9 cellular contexts compared by ENCODE assay signal in genomic region chr10:100374677-100375353, GRCh38. TPM values are rescaled to one million over a fixed set of nuclear protein-coding genes. Genes with fewer than 3 reads are reported as not detected.
DNase-seq lines count a peak whose midpoint lies in the region; ATAC-seq and TF ChIP-seq lines count a peak whose summit lies in the region.
"Not testable (repeated sequence)": the region's sequence is repeated elsewhere in the genome, so short reads cannot be mapped to it uniquely, and the experiment has no call there.
"Had no signal": no experiment of that assay in that cellular context is flagged by ENCODE, and none has a peak within 500 bp of the region (broad histone marks: within the 10 kb centered on the region; RNA-seq: fewer than 3 reads in every experiment).

No MANE protein-coding gene starts in this region.

- not testable (repeated sequence) for H3K9me3 ChIP-seq in BLaER1 treated with 17β-estradiol and CSF1 and Interleukin-3, amounts not matched to agents 10 nM and 100 nM (replicated peaks in 1 of 11); HUES64 (ENCODE audit: insufficient read depth, low read depth, low read length); SK-N-SH; right lobe of liver; transverse colon

- H4K20me1 ChIP-seq in BLaER1 treated with 17β-estradiol and CSF1 and Interleukin-3, amounts not matched to agents 10 nM and 100 nM: peaks cover 0 to 30% (median 24%) of the 10 kb centered on the region in 11 experiments; a peak in 13 of 22 replicates
- H4K20me1 ChIP-seq in SK-N-SH (ENCODE audit: insufficient read depth): not testable (repeated sequence)

- H3K4me1 ChIP-seq in BLaER1 treated with 17β-estradiol and CSF1 and Interleukin-3, amounts not matched to agents 10 nM and 100 nM: peaks cover 60 to 81% (median 71%) of the 10 kb centered on the region in 10 experiments
- H3K4me1 ChIP-seq in HUES64 (ENCODE audit: insufficient read depth, low read length) (peaks cover 20% of the 10 kb centered on the region), SK-N-SH (ENCODE audit: control insufficient read depth in 1 of 2, insufficient read depth in 2 of 2, low read depth in 1 of 2, low read length in 1 of 2) (peaks cover 20 to 27% of the 10 kb centered on the region in 2 experiments), right lobe of liver (peaks cover 0 to 40% (median 20%) of the 10 kb centered on the region in 4 donors), transverse colon (peaks cover 6 to 75% (median 57%) of the 10 kb centered on the region in 4 donors)
- H3K4me1 ChIP-seq in rectal smooth muscle tissue (ENCODE audit: control insufficient read depth, insufficient read depth, low read length): not testable (repeated sequence)

- not testable (repeated sequence) for TF ChIP-seq POLR2A in right lobe of liver (IDR thresholded peaks at IDR 0.05); transverse colon (IDR thresholded peaks at IDR 0.05)

- POLR2A ChIA-PET in SK-N-SH (lab: Yijun Ruan, JAX): interaction anchor here (0.6 to 2.8 kb wide), 8 partner anchors 10 to 270 kb away, joined by 3 to 53 read pairs (median 6); partner anchors contain the start of gene SCD

- in situ Hi-C loops in transverse colon (cut with MboI; ENCODE audit: low pct_ligation_motif_present in 1 of 4, low pct_unique_long_range_greater_than_20kb in 1 of 4, low sequenced_read_pairs in 3 of 4): not testable (repeated sequence)

- H3K9ac ChIP-seq in BLaER1 treated with 17β-estradiol and CSF1 and Interleukin-3, amounts not matched to agents 10 nM and 100 nM: peak overlapping the region; percentile 82 to 96 (median 90); a peak in 21 of 22 replicates
- H3K9ac ChIP-seq in HUES64 (ENCODE audit: low read depth, low read length): peak overlapping the region; percentile 84
- peak overlapping the region; percentile 89 for H3K9ac ChIP-seq in SK-N-SH
- H3K9ac ChIP-seq in rectal smooth muscle tissue (ENCODE audit: low read length): not testable (repeated sequence)

- peaks cover 0 to 28% (median 0%) of the 10 kb centered on the region in 11 experiments; a peak in 7 of 22 replicates for H3K27me3 ChIP-seq in BLaER1 treated with 17β-estradiol and CSF1 and Interleukin-3, amounts not matched to agents 10 nM and 100 nM
- not testable (repeated sequence) for H3K27me3 ChIP-seq in HUES64 (ENCODE audit: insufficient read depth, low read length); SK-N-SH (ENCODE audit: insufficient read depth); right lobe of liver; rectal smooth muscle tissue (ENCODE audit: control insufficient read depth, insufficient read depth, low read length); transverse colon

- DNase-seq in SK-N-SH; caudate nucleus (lab: John Stamatoyannopoulos, UW); foreskin fibroblast; transverse colon: not testable (repeated sequence)
- peak; percentile 56 to 68 (median 67) for DNase-seq in right lobe of liver

- peak overlapping the region; percentile 83 to 100 (median 96) for H3K4me2 ChIP-seq in BLaER1 treated with 17β-estradiol and CSF1 and Interleukin-3, amounts not matched to agents 10 nM and 100 nM
- peak overlapping the region; percentile 87 for H3K4me2 ChIP-seq in SK-N-SH

- WGBS in HUES64: 88% methylated on average over 7 of the region's 7 CpGs
- 52% methylated on average over 7 of the region's 7 CpGs for WGBS in SK-N-SH (ENCODE audit: low lambda C conversion rate)
- 19% methylated on average over 6 of the region's 7 CpGs for WGBS in right lobe of liver (ENCODE audit: insufficient coverage, low coverage, low lambda C conversion rate, missing lambda C conversion rate)
- WGBS in transverse colon (ENCODE audit: low coverage in 1 of 2), 2 donors: 61 to 65% methylated on average over 3 to 7 of the region's 7 CpGs

- not testable (repeated sequence) for TF ChIP-seq EP300 in SK-N-SH (IDR thresholded peaks at IDR 0.05; ENCODE audit: borderline replicate concordance in 1 of 2, low read depth in 1 of 2, low read length in 1 of 2); transverse colon (IDR thresholded peaks at IDR 0.05; ENCODE audit: low read depth)

- H3F3A ChIP-seq in SK-N-SH (replicated peaks; ENCODE audit: insufficient read depth): peaks cover 18% of the 10 kb centered on the region

- H3K4me3 ChIP-seq in BLaER1 treated with 17β-estradiol and CSF1 and Interleukin-3, amounts not matched to agents 10 nM and 100 nM: peak overlapping the region; percentile 54 to 80 (median 70)
- H3K4me3 ChIP-seq in HUES64 (ENCODE audit: low read length) (peak overlapping the region; percentile 59), SK-N-SH (ENCODE audit: low read depth in 2 of 2, low read length in 1 of 2) (peak overlapping the region; percentile 56 to 69), foreskin fibroblast (ENCODE audit: low read depth in 1 of 2, low read length in 2 of 2) (peak overlapping the region; percentile 57 to 60), right lobe of liver (peak overlapping the region; percentile 26 to 61 (median 59)), rectal smooth muscle tissue (ENCODE audit: low read length) (peak overlapping the region; percentile 64), transverse colon (peak overlapping the region in 3 of 4 donors; percentile 51 to 74 (median 53))

- not testable (repeated sequence) for H3K9me2 ChIP-seq in SK-N-SH

- TF ChIP-seq CTCF in SK-N-SH (IDR thresholded peaks at IDR 0.05); foreskin fibroblast (IDR thresholded peaks at IDR 0.05; ENCODE audit: low read depth, low read length); right lobe of liver (IDR thresholded peaks at IDR 0.05); transverse colon (IDR thresholded peaks at IDR 0.05): not testable (repeated sequence)

- CTCF ChIA-PET in SK-N-SH (lab: Yijun Ruan, JAX): interaction anchor here (1.3 to 2.0 kb wide), 2 partner anchors 27 to 144 kb away, joined by 4 to 6 read pairs; partner anchors contain the start of gene SCD

- H3K27ac ChIP-seq in BLaER1 treated with 17β-estradiol and CSF1 and Interleukin-3, amounts not matched to agents 10 nM and 100 nM: peak overlapping the region in 10 of 11 experiments; percentile 82 to 98 (median 95); a peak in 17 of 22 replicates
- peak overlapping the region; percentile 90 for H3K27ac ChIP-seq in HUES64 (ENCODE audit: low read depth, low read length)
- peak overlapping the region; percentile 97 to 99 for H3K27ac ChIP-seq in SK-N-SH (ENCODE audit: low read depth in 2 of 2, low read length in 1 of 2)
- peak overlapping the region; percentile 97 for H3K27ac ChIP-seq in caudate nucleus (ENCODE audit: low read depth, low read length)
- H3K27ac ChIP-seq in right lobe of liver: peak overlapping the region; percentile 95 to 100 (median 100)
- peak overlapping the region; percentile 92 for H3K27ac ChIP-seq in rectal smooth muscle tissue (ENCODE audit: low read depth, low read length)
- peak overlapping the region; percentile 93 to 99 (median 98) for H3K27ac ChIP-seq in transverse colon

- H3K36me3 ChIP-seq in BLaER1 treated with 17β-estradiol and CSF1 and Interleukin-3, amounts not matched to agents 10 nM and 100 nM; HUES64 (ENCODE audit: insufficient read depth, low read length); SK-N-SH (replicated peaks in 1 of 2; ENCODE audit: control insufficient read depth in 1 of 2, insufficient read depth in 2 of 2, low read length in 1 of 2); right lobe of liver; rectal smooth muscle tissue (ENCODE audit: control insufficient read depth, insufficient read depth, low read length); transverse colon: not testable (repeated sequence)

- not testable (repeated sequence) for H3K79me2 ChIP-seq in SK-N-SH (ENCODE audit: insufficient read depth)

- intact Hi-C loops in right lobe of liver (cut with DNase I); transverse colon (cut with DNase I; ENCODE audit: low total_unique reads): not testable (repeated sequence)

- ATAC-seq in right lobe of liver: peak in 3 of 4 donors; percentile 2 to 21 (median 3)

- H2AFZ ChIP-seq in SK-N-SH (ENCODE audit: low read depth): peak overlapping the region; percentile 80; the same call in 1 of the 2 replicates

- not testable (repeated sequence) for TF ChIP-seq RAD21 in SK-N-SH (IDR thresholded peaks at IDR 0.05; ENCODE audit: low read length)

RNA-seq across cellular contexts. Expression of gene SCD, which starts 27.8 kb away (rescaled TPM):
- 504 TPM for polyA plus RNA-seq in HUES64 (2013, experiment 1 of 2)
- 575 TPM for polyA plus RNA-seq in HUES64 (2013, experiment 2 of 2)
- polyA plus RNA-seq in SK-N-SH (2012; rRNA removed): 19.7 and 26.4 TPM in 2 replicates
- polyA plus RNA-seq in SK-N-SH (2012; cell fraction: cytosol; rRNA removed): 20.6 and 24.4 TPM in 2 replicates
- 7.8 and 12.2 TPM in 2 replicates for polyA plus RNA-seq in SK-N-SH (2012; cell fraction: nucleus; rRNA removed)
- total RNA-seq in right lobe of liver: 100 to 1,000 TPM in 4 of 6 experiments, 10 to 100 TPM in 2; 38.3 to 599 (median 220) TPM
- 10 to 100 TPM in 3 of 4 donors, 1 to 10 TPM in 1; 9.2 to 62.1 (median 21.8) TPM for total RNA-seq in transverse colon

RNA-seq across cellular contexts. Expression of gene PKD2L1, which starts 44.8 kb away (rescaled TPM):
- polyA plus RNA-seq in HUES64 (2013, experiment 1 of 2): not detected
- not detected for polyA plus RNA-seq in HUES64 (2013, experiment 2 of 2)
- not detected in 2 replicates for polyA plus RNA-seq in SK-N-SH (2012; rRNA removed)
- not detected in 2 replicates for polyA plus RNA-seq in SK-N-SH (2012; cell fraction: cytosol; rRNA removed)
- polyA plus RNA-seq in SK-N-SH (2012; cell fraction: nucleus; rRNA removed): not detected in 2 replicates
- total RNA-seq in right lobe of liver: under 1 TPM in 3 of 6 experiments, not detected in 3; 0.12 to 0.26 (median 0.22) TPM
- total RNA-seq in transverse colon: 1 to 10 TPM in 1 of 4 donors, under 1 TPM in 1, not detected in 2; 0.14 to 1.9 TPM
- total RNA-seq: activated T-helper 2 cell treated with anti-CD3 and anti-CD28 coated beads, Interferon-gamma antibody, Interleukin-2, Interleukin-4, amounts not matched to agents 10 μg/mL and 5 μg/mL and 100 μg/mL, durations not matched to agents 14 hours and 24 hours and 36 hours had no signal
